In genomic region chr14:52268191-52269061, GRCh38 we compare ENCODE assay signal across 2 cellular contexts.
TF ChIP-seq lines count a peak whose summit lies in the region.

No MANE protein-coding gene starts in this region.

TF ChIP-seq in endothelial cell of umbilical vein, 7 proteins besides CTCF, POLR2A, EP300 and RAD21 (continued from another document):
- TF ChIP-seq MYC (IDR thresholded peaks at IDR 0.05; ENCODE audit: low read depth, low read length): no peak

TF ChIP-seq in neural cell, 6 proteins besides CTCF, POLR2A, EP300 and RAD21 (continued from another document):
- no peak for TF ChIP-seq REST (IDR thresholded peaks at IDR 0.05; ENCODE audit: borderline replicate concordance)
- TF ChIP-seq TAF1 (IDR thresholded peaks at IDR 0.05; ENCODE audit: low read depth): no peak
- TF ChIP-seq SMC3 (conservative IDR thresholded peaks at IDR 0.05; ENCODE audit: poor library complexity): no peak
- TF ChIP-seq MXI1 (conservative IDR thresholded peaks at IDR 0.05; ENCODE audit: poor library complexity, severe bottlenecking): no peak
- TF ChIP-seq POLR2AphosphoS5 (IDR thresholded peaks at IDR 0.05): no peak
